ENCODE assay signal across 20 cellular contexts in genomic region chr7:155449880-155450557, GRCh38. TPM values are rescaled to one million over a fixed set of nuclear protein-coding genes. Genes with fewer than 3 reads are reported as not detected.
"Had no signal": no experiment of that assay in that cellular context is flagged by ENCODE, and none has a peak within 500 bp of the region (broad histone marks: within the 10 kb centered on the region; RNA-seq: fewer than 3 reads in every experiment).

No MANE protein-coding gene starts in this region.

- H3K9me3 ChIP-seq: body of pancreas, colonic mucosa, esophagus muscularis mucosa, prostate gland, right lobe of liver had no signal

- H3K4me1 ChIP-seq: prostate gland had no signal

- H3K27ac ChIP-seq: body of pancreas, colonic mucosa, esophagus muscularis mucosa, prostate gland, right lobe of liver, WERI-Rb-1 had no signal

- H3K4me3 ChIP-seq: body of pancreas, colonic mucosa, prostate gland, right lobe of liver, smooth muscle cell had no signal

- ATAC-seq: body of pancreas; naive thymus-derived CD8-positive, alpha-beta T cell; right lobe of liver; T-helper 17 cell had no signal

- H3K36me3 ChIP-seq: colonic mucosa, esophagus muscularis mucosa, prostate gland, right lobe of liver, WERI-Rb-1 had no signal

- DNase-seq: activated CD4-positive, alpha-beta T cell treated with anti-CD3 and anti-CD28 coated beads, Interleukin-2, amount 10 ng/mL, durations not matched to agents 7 days and 5 days; activated naive CD8-positive, alpha-beta T cell treated with anti-CD3 and anti-CD28 coated beads for 36 hours; amygdala; body of pancreas; colonic mucosa; hypothalamus; occipital lobe; right lobe of liver; stimulated activated naive CD8-positive, alpha-beta T cell treated with anti-CD3 and anti-CD28 coated beads, Interleukin-15, amount 100 ng/mL, for 72 hours; T-helper 17 cell; WERI-Rb-1 had no signal

RNA-seq across cellular contexts. Expression of gene EN2, which starts 7.9 kb away (rescaled TPM):
- total RNA-seq: activated CD4-positive, alpha-beta T cell treated with anti-CD3 and anti-CD28 coated beads, Interleukin-2, amount 10 ng/mL, durations not matched to agents 7 days and 5 days; activated CD8-positive, alpha-beta memory T cell treated with anti-CD3 and anti-CD28 coated beads for 36 hours; activated naive CD8-positive, alpha-beta T cell treated with anti-CD3 and anti-CD28 coated beads for 36 hours; activated T-helper 1 cell treated with anti-CD3 and anti-CD28 coated beads, Interleukin-12 subunit alpha, Interleukin-12 subunit beta, Interleukin-2, Interleukin-4 antibody, amounts not matched to agents 30 ng/mL and 10 ng/mL and 1 ng/mL, durations not matched to agents 14 hours and 24 hours and 36 hours; body of pancreas; colonic mucosa; lung microvascular endothelial cell; mononuclear cell; naive thymus-derived CD8-positive, alpha-beta T cell; occipital lobe; right lobe of liver; smooth muscle cell; T-helper 17 cell; temporal lobe had no signal
- polyA plus RNA-seq: naive thymus-derived CD8-positive, alpha-beta T cell; smooth muscle cell had no signal
